ENCODE assay signal across 9 cellular contexts in genomic region chr2:200631287-200631686, GRCh38.
"Had no signal": no experiment of that assay in that cellular context is flagged by ENCODE, and none has a peak within 500 bp of the region (broad histone marks: within the 10 kb centered on the region; RNA-seq: fewer than 3 reads in every experiment).

No MANE protein-coding gene starts in this region.

- H3K9ac ChIP-seq: GM23248 had no signal

- H3K36me3 ChIP-seq: HAP-1 had no signal

- H3K4me1 ChIP-seq: HAP-1 had no signal

- H3K9me3 ChIP-seq: HAP-1 had no signal

- H3K4me3 ChIP-seq: GM23248, GM23338, HAP-1 had no signal

- H3K27ac ChIP-seq: GM23248 had no signal

- ATAC-seq: GM23338, HCT116 had no signal

- DNase-seq: GM23248, GOT3, H7, H9, HCEC 1CT, HFFc6 had no signal
